ENCODE assay signal across 9 cellular contexts in genomic region chr1:94329986-94330385, GRCh38.
DNase-seq lines count a peak whose midpoint lies in the region; ATAC-seq and TF ChIP-seq lines count a peak whose summit lies in the region.
"Had no signal": no experiment of that assay in that cellular context is flagged by ENCODE, and none has a peak within 500 bp of the region (broad histone marks: within the 10 kb centered on the region; RNA-seq: fewer than 3 reads in every experiment).

No MANE protein-coding gene starts in this region.

- H3K27ac ChIP-seq in heart left ventricle: peak overlapping the region in 10 of 12 donors; percentile 38 to 79 (median 76)
- H3K27ac ChIP-seq in stomach: no peak overlapping the region
- H3K27ac ChIP-seq in RWPE1: no peak overlapping the region

- H3K4me1 Mint-ChIP-seq in activated naive CD4-positive, alpha-beta T cell treated with anti-CD3 and anti-CD28 coated beads for 36 hours (ENCODE audit: low read depth): peaks cover 3% of the 10 kb centered on the region

- no peaks in the 10 kb centered on the region for H3K9me3 ChIP-seq in heart left ventricle
- H3K9me3 ChIP-seq in stomach: no peaks in the 10 kb centered on the region

- H3K4me3 Mint-ChIP-seq in activated naive CD4-positive, alpha-beta T cell treated with anti-CD3 and anti-CD28 coated beads for 36 hours: no peak overlapping the region

- H3K27me3 ChIP-seq in heart left ventricle (peaks cover 0 to 18% (median 0%) of the 10 kb centered on the region in 9 donors), stomach (no peaks in the 10 kb centered on the region)

- peak overlapping the region in 5 of 12 donors; percentile 5 to 28 (median 13) for H3K4me3 ChIP-seq in heart left ventricle
- H3K4me3 ChIP-seq in stomach: no peak overlapping the region

- POLR2A ChIA-PET in RWPE1 (lab: Yijun Ruan, JAX; ENCODE audit: low non-redundant PET): no interaction called here

- no peaks in the 10 kb centered on the region for H3K36me3 Mint-ChIP-seq in activated naive CD4-positive, alpha-beta T cell treated with anti-CD3 and anti-CD28 coated beads for 36 hours (ENCODE audit: low read depth)

- no peak overlapping the region for H3K27ac Mint-ChIP-seq in activated naive CD4-positive, alpha-beta T cell treated with anti-CD3 and anti-CD28 coated beads for 36 hours

- TF ChIP-seq CTCF in heart left ventricle (IDR thresholded peaks at IDR 0.05) (peak in 11 of 12 donors; percentile 23 to 70 (median 54)), stomach (IDR thresholded peaks at IDR 0.05) (peak in 4 of 7 experiments; percentile 9 to 43 (median 34)), RWPE1 (conservative IDR thresholded peaks at IDR 0.05; ENCODE audit: low read depth) (no peak; the same call in 1 of the 2 replicates)

- DNase-seq in HCEC 1CT (peak; percentile 65), SW 1271 (lab: John Stamatoyannopoulos, UW) (peak; percentile 8 to 60), heart left ventricle (peak in 1 of 5 donors; percentile 22), stomach (no peak), NCI-H1436 (lab: John Stamatoyannopoulos, UW) (no peak), RWPE1 (ENCODE audit: low spot score) (no peak)
- DNase-seq in activated naive CD4-positive, alpha-beta T cell treated with anti-CD3 and anti-CD28 coated beads for 36 hours: no peak
- DNase-seq: activated T-cell treated with anti-CD3 and anti-CD28 coated beads, Interleukin-2, amount 50 U/mL, for 1 hour; NCI-H1092 had no signal

- H3K36me3 ChIP-seq in heart left ventricle: no peaks in the 10 kb centered on the region
- H3K36me3 ChIP-seq in stomach: no peaks in the 10 kb centered on the region

- ATAC-seq in heart left ventricle: peak in 3 of 4 donors; percentile 6 to 46 (median 40)

- CTCF ChIA-PET in activated naive CD4-positive, alpha-beta T cell treated with anti-CD3 and anti-CD28 coated beads for 36 hours (lab: Charles Lee): interaction anchor here (1.0 kb wide), 1 partner anchor 267 kb away, joined by 4 read pairs; no protein-coding TSS in a partner anchor
- CTCF ChIA-PET in RWPE1 (lab: Yijun Ruan, JAX): interaction anchor here (1.2 to 2.6 kb wide), 3 partner anchors 268 to 287 kb away, joined by 5 to 8 read pairs (median 5); no protein-coding TSS in a partner anchor

- H3K27me3 Mint-ChIP-seq in activated naive CD4-positive, alpha-beta T cell treated with anti-CD3 and anti-CD28 coated beads for 36 hours (ENCODE audit: low read depth): peaks cover 31% of the 10 kb centered on the region

- peaks cover 6 to 72% (median 52%) of the 10 kb centered on the region in 12 donors for H3K4me1 ChIP-seq in heart left ventricle
- peaks cover 7 to 48% (median 28%) of the 10 kb centered on the region in 4 donors for H3K4me1 ChIP-seq in stomach

- 32 to 46% (median 43%) methylated on average over 3 of the region's 3 CpGs for WGBS in heart left ventricle, 4 donors
- WGBS in stomach, 5 donors: 6 to 20% (median 15%) methylated on average over 3 of the region's 3 CpGs

- no peaks in the 10 kb centered on the region for H3K9me3 Mint-ChIP-seq in activated naive CD4-positive, alpha-beta T cell treated with anti-CD3 and anti-CD28 coated beads for 36 hours

- no peak for TF ChIP-seq EP300 in stomach (IDR thresholded peaks at IDR 0.05)

- intact Hi-C loops in heart left ventricle (cut with DNase I) (loop anchor here in 9 of 10 donors (1.0 to 10.0 kb wide), 10 partner anchors 83 to 425 kb away; partner anchors contain the start of genes ARHGAP29 (in 4 of the 9) and GCLM (in 1 of the 9)), stomach (cut with DNase I; ENCODE audit: low total_unique reads) (loop anchor here (5.0 to 10.0 kb wide), 2 partner anchors 95 to 268 kb away; partner anchors contain the start of gene ARHGAP29)
- intact Hi-C loops in activated naive CD4-positive, alpha-beta T cell treated with anti-CD3 and anti-CD28 coated beads for 36 hours (cut with micrococcal nuclease): loop anchor here (10.0 kb wide), 1 partner anchor 695 kb away; no protein-coding TSS in a partner anchor

- no peak for TF ChIP-seq POLR2A in heart left ventricle (IDR thresholded peaks at IDR 0.05)
- TF ChIP-seq POLR2A in stomach (IDR thresholded peaks at IDR 0.05): no peak

Comparison
In these comparisons a context has a peak if more than half of its experiments do, and no peak if none do; other contexts are left out.
1. DNase-seq: peak in HCEC 1CT (single experiment) and SW 1271 (2 of 2); none in stomach (single experiment), NCI-H1436 (single experiment), activated naive CD4-positive, alpha-beta T cell treated with anti-CD3 and anti-CD28 coated beads for 36 hours (single experiment) and RWPE1 (single experiment).
2. H3K27ac ChIP-seq: peak in heart left ventricle (10 of 12); none in stomach (0 of 5) and RWPE1 (single experiment).